1 cellular context compared by ENCODE assay signal in the genomic region with DNA sequence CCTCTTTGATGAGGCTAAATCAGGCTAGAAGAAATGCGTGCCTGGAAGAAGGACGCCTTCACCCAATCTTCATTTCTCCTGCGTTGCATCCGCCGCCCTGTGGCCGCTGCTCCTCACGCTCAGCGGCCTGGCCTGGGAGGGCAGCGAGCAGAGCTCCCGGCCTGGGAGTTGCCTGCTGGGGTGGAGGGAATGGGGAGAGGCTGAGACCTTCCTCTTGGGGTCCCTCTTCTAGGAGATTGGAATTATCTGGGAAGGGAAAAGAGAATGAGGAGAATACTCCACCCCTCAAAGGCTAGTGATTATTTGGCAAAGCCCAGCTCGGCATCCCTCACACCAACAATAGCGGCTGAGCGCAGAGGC.
TF ChIP-seq lines count a peak whose summit lies in the region.

No MANE protein-coding gene starts in this region.

TF ChIP-seq in H1, 55 proteins besides CTCF, POLR2A, EP300 and RAD21:
- TF ChIP-seq EZH2 (IDR thresholded peaks at IDR 0.05; ENCODE audit: low read depth, low read length, severe bottlenecking) = peak; percentile 53
- no peak for TF ChIP-seq GABPA (IDR thresholded peaks at IDR 0.05; ENCODE audit: borderline replicate concordance, insufficient read depth, low read length)
- TF ChIP-seq RNF2 (IDR thresholded peaks at IDR 0.05; ENCODE audit: borderline replicate concordance, low read depth, low read length, missing control alignments, poor library complexity, severe bottlenecking) = peak; percentile 4
- 0 out of 2 replicates have a peak, but pooled peaks have one; percentile 27 for TF ChIP-seq SUZ12 (IDR thresholded peaks at IDR 0.05; ENCODE audit: low read length)
TF ChIP-seq in H1: peak in this region for 3.
